8 cellular contexts compared by ENCODE assay signal in the genomic region with DNA sequence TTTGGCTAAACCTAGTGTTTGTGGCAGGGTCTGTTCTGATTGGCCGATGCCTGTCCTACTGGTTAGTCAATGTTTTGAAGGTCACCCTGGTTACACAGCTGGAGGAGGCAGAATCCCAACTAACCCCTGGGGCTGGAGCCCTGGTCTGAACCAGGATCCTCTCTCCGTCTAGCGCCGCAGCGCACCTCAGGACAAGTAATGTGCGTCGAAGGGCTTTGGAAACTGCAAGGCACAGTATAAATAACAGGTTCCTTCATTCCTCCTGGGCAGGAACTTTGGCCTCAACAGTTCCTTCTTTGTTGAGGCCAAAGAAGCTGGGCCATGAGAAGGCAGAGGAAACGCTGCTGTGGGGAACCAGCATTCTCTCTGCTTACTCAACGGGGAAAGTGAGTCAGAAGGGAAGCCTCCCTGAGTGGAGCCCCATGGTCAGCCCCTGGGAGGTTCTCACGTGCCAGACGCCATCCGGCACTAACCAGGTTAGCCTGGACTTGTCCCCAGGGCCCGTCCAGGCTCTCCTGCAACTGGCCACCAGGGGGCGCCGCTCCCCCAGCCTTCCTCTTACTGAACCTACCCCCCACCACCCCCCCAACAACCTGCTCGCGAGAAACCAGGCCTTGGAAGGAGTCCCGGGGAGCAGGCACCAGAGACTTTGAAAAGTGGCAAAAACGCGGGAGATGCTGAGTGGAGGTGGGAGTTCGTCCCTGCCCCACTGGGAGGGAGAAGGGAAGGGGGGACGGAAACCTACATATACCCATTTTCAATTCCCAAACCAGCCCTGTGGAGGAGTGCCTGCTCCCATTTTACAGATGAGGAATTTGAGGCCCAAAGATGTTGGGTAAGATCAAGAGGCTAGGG. TPM values are rescaled to one million over a fixed set of nuclear protein-coding genes. Genes with fewer than 3 reads are reported as not detected.
DNase-seq lines count a peak whose midpoint lies in the region; ATAC-seq, FAIRE-seq and TF ChIP-seq lines count a peak whose summit lies in the region.

No MANE protein-coding gene starts in this region.

- H3K9me2 ChIP-seq in hepatocyte (replicated peaks; ENCODE audit: insufficient read depth), result no peaks in the 10 kb centered on the region

- H3K27me3 ChIP-seq in astrocyte (ENCODE audit: insufficient read depth, low read length) (no peaks in the 10 kb centered on the region), hepatocyte (no peaks in the 10 kb centered on the region), sigmoid colon (no peaks in the 10 kb centered on the region)

- H2AFZ ChIP-seq in astrocyte (ENCODE audit: low read depth, low read length), result peak overlapping the region; percentile 31
- peak overlapping the region; percentile 34 for H2AFZ ChIP-seq in hepatocyte

- peak; percentile 88 for TF ChIP-seq CTCF in GM12873 (IDR thresholded peaks at IDR 0.05; ENCODE audit: insufficient read depth, low read depth, low read length, missing control alignments)
- TF ChIP-seq CTCF in astrocyte (IDR thresholded peaks at IDR 0.05; ENCODE audit: insufficient read depth, low read depth, low read length), result peak; percentile 76
- TF ChIP-seq CTCF in hepatocyte (IDR thresholded peaks at IDR 0.05; ENCODE audit: poor library complexity), result peak; percentile 96
- peak; percentile 97 to 99 (median 98) for TF ChIP-seq CTCF in sigmoid colon (IDR thresholded peaks at IDR 0.05)

- TF ChIP-seq POLR2A in sigmoid colon (IDR thresholded peaks at IDR 0.05), result no peak

- peak overlapping the region; percentile 91 for H3K27ac Mint-ChIP-seq in astrocyte (ENCODE audit: unreplicated experiment)

- ATAC-seq in HG02763 (IDR thresholded peaks at IDR 0.05; ENCODE audit: unreplicated experiment) (peak; percentile 42), GM18873 (IDR thresholded peaks at IDR 0.05; ENCODE audit: low FRiP score, unreplicated experiment) (no peak)

- peak overlapping the region; percentile 70 for H3K4me3 Mint-ChIP-seq in astrocyte (ENCODE audit: unreplicated experiment)

- H3K36me3 ChIP-seq in astrocyte (ENCODE audit: insufficient read depth, low read length) (no peaks in the 10 kb centered on the region), hepatocyte (replicated peaks; ENCODE audit: insufficient read depth, low read depth) (no peaks in the 10 kb centered on the region), sigmoid colon (no peaks in the 10 kb centered on the region)

- 23% methylated on average over 22 of the region's 22 CpGs for WGBS in hepatocyte (ENCODE audit: low lambda C conversion rate, missing lambda C conversion rate)
- WGBS in sigmoid colon, 2 donors, result 6 to 16% methylated on average over 22 of the region's 22 CpGs

- H3K27ac ChIP-seq in astrocyte (ENCODE audit: low read depth, low read length), result peak overlapping the region; percentile 91
- peak overlapping the region; percentile 99 for H3K27ac ChIP-seq in hepatocyte
- peak overlapping the region; percentile 97 to 98 (median 98) for H3K27ac ChIP-seq in sigmoid colon

- peak overlapping the region; percentile 93 for H3K4me2 ChIP-seq in astrocyte (ENCODE audit: low read length)
- H3K4me2 ChIP-seq in hepatocyte, result peak overlapping the region; percentile 92

- DNase-seq in NCI-H1436 treated with DMSO at 0.1 percent for 48 hours (lab: John Stamatoyannopoulos, UW), result peak; percentile 42
- DNase-seq in T-helper 9 cell, result peak; percentile 86
- DNase-seq in astrocyte (ENCODE audit: low read depth), result peak; percentile 86
- peak; percentile 94 for DNase-seq in hepatocyte (ENCODE audit: low spot score)
- DNase-seq in sigmoid colon, result peak; percentile 98

- H3K9me3 Mint-ChIP-seq in astrocyte (ENCODE audit: unreplicated experiment), result peaks cover 2% of the 10 kb centered on the region

- H3K4me1 ChIP-seq in astrocyte (ENCODE audit: insufficient read depth, low read length), result peaks cover 38% of the 10 kb centered on the region
- peaks cover 44% of the 10 kb centered on the region for H3K4me1 ChIP-seq in hepatocyte (ENCODE audit: insufficient read depth)
- H3K4me1 ChIP-seq in sigmoid colon, result peaks cover 0 to 53% (median 51%) of the 10 kb centered on the region in 4 donors

- H3K4me1 Mint-ChIP-seq in astrocyte (ENCODE audit: low read depth, unreplicated experiment), result peaks cover 22% of the 10 kb centered on the region

- FAIRE-seq in astrocyte (lab: Jason Lieb, UNC), result no peak

- H3K79me2 ChIP-seq in astrocyte (ENCODE audit: insufficient read depth, low read length) (no peaks in the 10 kb centered on the region), hepatocyte (no peaks in the 10 kb centered on the region)

- H4K20me1 ChIP-seq in astrocyte (ENCODE audit: insufficient read depth, low read length) (no peaks in the 10 kb centered on the region), hepatocyte (ENCODE audit: insufficient read depth, poor library complexity, severe bottlenecking) (no peaks in the 10 kb centered on the region)

- H3K4me3 ChIP-seq in astrocyte (ENCODE audit: insufficient read depth, low read depth, low read length), result peak overlapping the region; percentile 3
- H3K4me3 ChIP-seq in hepatocyte, result no peak overlapping the region
- H3K4me3 ChIP-seq in sigmoid colon, result no peak overlapping the region

- H3K36me3 Mint-ChIP-seq in astrocyte (ENCODE audit: low read depth, unreplicated experiment), result no peaks in the 10 kb centered on the region

- peaks cover 7% of the 10 kb centered on the region for H3K27me3 Mint-ChIP-seq in astrocyte (ENCODE audit: low read depth, unreplicated experiment)

- H3K9ac ChIP-seq in astrocyte (ENCODE audit: low read length), result peak overlapping the region; percentile 79

- TF ChIP-seq EP300 in sigmoid colon (IDR thresholded peaks at IDR 0.05), result peak in 2 of 4 donors; percentile 16 to 78

- intact Hi-C loops in sigmoid colon (cut with DNase I), result loop anchor here (1.0 to 5.0 kb wide), 4 partner anchors 54 to 170 kb away; partner anchors contain the start of gene PDE6D

- H3K9me3 ChIP-seq in astrocyte (ENCODE audit: insufficient read depth, low read depth, low read length), result no peaks in the 10 kb centered on the region
- no peaks in the 10 kb centered on the region for H3K9me3 ChIP-seq in hepatocyte (ENCODE audit: low read depth)
- H3K9me3 ChIP-seq in sigmoid colon, result no peaks in the 10 kb centered on the region

RNA-seq across cellular contexts. Expression of gene TEX44, which starts 19.8 kb away (rescaled TPM):
- total RNA-seq in astrocyte, result not detected in 2 replicates
- total RNA-seq in hepatocyte, result not detected in 2 replicates
- not detected in 2 replicates for polyA plus RNA-seq in hepatocyte
- not detected for total RNA-seq in sigmoid colon
- polyA plus RNA-seq in sigmoid colon, result not detected

Comparison
In these comparisons a context has a peak if more than half of its experiments do, and no peak if none do; other contexts are left out.
1. DNase-seq: peak in every context shown above with its lines; median percentile 98 in sigmoid colon; 94 in hepatocyte; 86 in T-helper 9 cell; 86 in astrocyte; 42 in NCI-H1436 treated with DMSO at 0.1 percent for 48 hours.